Comparison of ENCODE assay signal across 1 cellular context in the genomic region with DNA sequence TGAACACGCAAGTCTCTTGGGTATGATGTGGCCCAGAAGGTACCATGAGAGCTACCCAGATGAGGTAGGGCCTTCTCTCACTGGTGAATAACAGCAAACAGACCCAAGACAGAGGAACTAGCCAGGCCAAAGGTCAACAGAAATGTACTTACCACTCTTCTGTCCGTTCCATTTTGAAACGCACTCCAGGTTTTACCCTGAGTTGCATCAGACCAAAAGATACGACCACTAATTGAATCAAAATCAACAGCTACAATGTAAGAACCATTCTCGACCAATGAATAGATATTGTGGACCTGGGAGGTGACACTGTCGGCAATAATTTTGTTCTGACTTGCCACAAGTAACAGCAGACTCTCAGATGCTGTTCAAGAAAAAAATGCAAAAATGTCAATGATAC.
TF ChIP-seq lines count a peak whose summit lies in the region.

No MANE protein-coding gene starts in this region.

TF ChIP-seq in K562, 482 proteins besides CTCF, POLR2A, EP300 and RAD21 (continued from another document):
- TF ChIP-seq ASH1L (IDR thresholded peaks at IDR 0.05; ENCODE audit: borderline replicate concordance, low read depth, partially characterized antibody) (no peak), ATF7 (IDR thresholded peaks at IDR 0.05) (0 out of 2 replicates have a peak, but pooled peaks have one; percentile 11), SMAD2 (IDR thresholded peaks at IDR 0.05; ENCODE audit: low read depth, low read length) (no peak), TAF15 (IDR thresholded peaks at IDR 0.05; ENCODE audit: low read depth, low read length) (no peak), KHSRP (IDR thresholded peaks at IDR 0.05) (no peak), ZZZ3 (IDR thresholded peaks at IDR 0.05) (no peak), FOXP1 (CRISPR knock-in tag; IDR thresholded peaks at IDR 0.05) (no peak), ZNF184 (CRISPR knock-in tag; IDR thresholded peaks at IDR 0.05) (no peak), TRIM24 (IDR thresholded peaks at IDR 0.05) (peak; percentile 50 to 64; a peak in 2 of 4 replicates), TEAD4 (IDR thresholded peaks at IDR 0.05; ENCODE audit: low read length) (no peak), TEAD4 (CRISPR knock-in tag; IDR thresholded peaks at IDR 0.05; ENCODE audit: borderline replicate concordance) (no peak), ESRRA (IDR thresholded peaks at IDR 0.05; ENCODE audit: borderline replicate concordance, low read depth) (peak; percentile 22; the same call in 1 of the 2 replicates), CEBPB (tag; IDR thresholded peaks at IDR 0.05) (0 out of 2 replicates have a peak, but pooled peaks have one; percentile 23), PML (IDR thresholded peaks at IDR 0.05; ENCODE audit: low read length) (no peak), SIN3B (IDR thresholded peaks at IDR 0.05; ENCODE audit: low read depth) (no peak), COPS2 (conservative IDR thresholded peaks at IDR 0.05) (no peak)
- TF ChIP-seq, protein P1, sequence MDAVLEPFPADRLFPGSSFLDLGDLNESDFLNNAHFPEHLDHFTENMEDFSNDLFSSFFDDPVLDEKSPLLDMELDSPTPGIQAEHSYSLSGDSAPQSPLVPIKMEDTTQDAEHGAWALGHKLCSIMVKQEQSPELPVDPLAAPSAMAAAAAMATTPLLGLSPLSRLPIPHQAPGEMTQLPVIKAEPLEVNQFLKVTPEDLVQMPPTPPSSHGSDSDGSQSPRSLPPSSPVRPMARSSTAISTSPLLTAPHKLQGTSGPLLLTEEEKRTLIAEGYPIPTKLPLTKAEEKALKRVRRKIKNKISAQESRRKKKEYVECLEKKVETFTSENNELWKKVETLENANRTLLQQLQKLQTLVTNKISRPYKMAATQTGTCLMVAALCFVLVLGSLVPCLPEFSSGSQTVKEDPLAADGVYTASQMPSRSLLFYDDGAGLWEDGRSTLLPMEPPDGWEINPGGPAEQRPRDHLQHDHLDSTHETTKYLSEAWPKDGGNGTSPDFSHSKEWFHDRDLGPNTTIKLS (IDR thresholded peaks at IDR 0.05; ENCODE audit: borderline replicate concordance, low read depth): no peak
- TF ChIP-seq, protein P2, sequence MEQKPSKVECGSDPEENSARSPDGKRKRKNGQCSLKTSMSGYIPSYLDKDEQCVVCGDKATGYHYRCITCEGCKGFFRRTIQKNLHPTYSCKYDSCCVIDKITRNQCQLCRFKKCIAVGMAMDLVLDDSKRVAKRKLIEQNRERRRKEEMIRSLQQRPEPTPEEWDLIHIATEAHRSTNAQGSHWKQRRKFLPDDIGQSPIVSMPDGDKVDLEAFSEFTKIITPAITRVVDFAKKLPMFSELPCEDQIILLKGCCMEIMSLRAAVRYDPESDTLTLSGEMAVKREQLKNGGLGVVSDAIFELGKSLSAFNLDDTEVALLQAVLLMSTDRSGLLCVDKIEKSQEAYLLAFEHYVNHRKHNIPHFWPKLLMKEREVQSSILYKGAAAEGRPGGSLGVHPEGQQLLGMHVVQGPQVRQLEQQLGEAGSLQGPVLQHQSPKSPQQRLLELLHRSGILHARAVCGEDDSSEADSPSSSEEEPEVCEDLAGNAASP (IDR thresholded peaks at IDR 0.05): no peak
